ENCODE assay signal across 21 cellular contexts in genomic region chr10:101848408-101848807, GRCh38. TPM values are rescaled to one million over a fixed set of nuclear protein-coding genes. Genes with fewer than 3 reads are reported as not detected.
DNase-seq lines count a peak whose midpoint lies in the region; ATAC-seq, FAIRE-seq and TF ChIP-seq lines count a peak whose summit lies in the region.
"Had no signal": no experiment of that assay in that cellular context is flagged by ENCODE, and none has a peak within 500 bp of the region (broad histone marks: within the 10 kb centered on the region; RNA-seq: fewer than 3 reads in every experiment).

No MANE protein-coding gene starts in this region.

- no peaks in the 10 kb centered on the region for H3K36me3 ChIP-seq in GM23338 (ENCODE audit: insufficient read depth)
- H3K36me3 ChIP-seq: SJCRH30 had no signal

- ATAC-seq in GM23338 = no peak
- ATAC-seq in activated CD8-positive, alpha-beta T cell treated with anti-CD3 and anti-CD28 coated beads, Interleukin-2, amount 10 ng/mL, durations not matched to agents 7 days and 5 days = no peak
- ATAC-seq: body of pancreas, gastroesophageal sphincter, mucosa of descending colon had no signal

- no peak overlapping the region for H2AFZ ChIP-seq in GM23338

- H3K36me3 Mint-ChIP-seq in nephron progenitor cell (ENCODE audit: low read depth) = peaks cover 9% of the 10 kb centered on the region
- no peaks in the 10 kb centered on the region for H3K36me3 Mint-ChIP-seq in GM23338 (ENCODE audit: low read depth)
- no peaks in the 10 kb centered on the region for H3K36me3 Mint-ChIP-seq in activated CD8-positive, alpha-beta T cell treated with anti-CD3 and anti-CD28 coated beads, Interleukin-2, amount 10 ng/mL, durations not matched to agents 7 days and 5 days (ENCODE audit: low read depth)

- H3K9me3 Mint-ChIP-seq in nephron progenitor cell (no peaks in the 10 kb centered on the region), GM23338 (no peaks in the 10 kb centered on the region; the same call in 2 of the 3 replicates)
- H3K9me3 Mint-ChIP-seq in activated CD8-positive, alpha-beta T cell treated with anti-CD3 and anti-CD28 coated beads, Interleukin-2, amount 10 ng/mL, durations not matched to agents 7 days and 5 days (ENCODE audit: insufficient read depth) = no peaks in the 10 kb centered on the region
- H3K9me3 Mint-ChIP-seq: activated naive CD8-positive, alpha-beta T cell treated with anti-CD3 and anti-CD28 coated beads for 36 hours; activated T-helper 1 cell treated with anti-CD3 and anti-CD28 coated beads, Interleukin-12 subunit alpha, Interleukin-12 subunit beta, Interleukin-2, Interleukin-4 antibody, amounts not matched to agents 30 ng/mL and 10 ng/mL and 1 ng/mL, durations not matched to agents 14 hours and 24 hours and 36 hours; CD4-positive, alpha-beta memory T cell; T-helper 2 cell treated with Interferon-gamma antibody and Interleukin-4, amounts not matched to agents 5 μg/mL and 100 μg/mL, for 36 hours had no signal

- H3K27me3 Mint-ChIP-seq in nephron progenitor cell (ENCODE audit: low read depth, poor library complexity) (peaks cover 28% of the 10 kb centered on the region), GM23338 (ENCODE audit: insufficient read depth, low read depth, poor library complexity) (peaks cover 14% of the 10 kb centered on the region)
- H3K27me3 Mint-ChIP-seq in activated CD8-positive, alpha-beta T cell treated with anti-CD3 and anti-CD28 coated beads, Interleukin-2, amount 10 ng/mL, durations not matched to agents 7 days and 5 days (ENCODE audit: low read depth) = peaks cover 5% of the 10 kb centered on the region
- H3K27me3 Mint-ChIP-seq: CD4-positive, alpha-beta memory T cell had no signal

- H3K4me1 ChIP-seq in GM23338 (ENCODE audit: insufficient read depth) = peaks cover 7% of the 10 kb centered on the region
- H3K4me1 ChIP-seq: SJCRH30 had no signal

- H3K27ac ChIP-seq in GM23338 (ENCODE audit: low read depth) = no peak overlapping the region
- H3K27ac ChIP-seq: gastroesophageal sphincter, SJCRH30 had no signal

- FAIRE-seq in frontal cortex (lab: Jason Lieb, UNC) = no peak

- 0 out of 2 replicates have a peak, but pooled peaks cover 9% of the 10 kb centered on the region for H4K20me1 ChIP-seq in GM23338 (replicated peaks; ENCODE audit: insufficient read depth)

- H3K4me3 Mint-ChIP-seq in nephron progenitor cell (no peak overlapping the region), GM23338 (no peak overlapping the region; the same call in 2 of the 3 replicates)
- H3K4me3 Mint-ChIP-seq in activated CD8-positive, alpha-beta T cell treated with anti-CD3 and anti-CD28 coated beads, Interleukin-2, amount 10 ng/mL, durations not matched to agents 7 days and 5 days = no peak overlapping the region
- H3K4me3 Mint-ChIP-seq: activated naive CD8-positive, alpha-beta T cell treated with anti-CD3 and anti-CD28 coated beads for 36 hours; activated T-helper 1 cell treated with anti-CD3 and anti-CD28 coated beads, Interleukin-12 subunit alpha, Interleukin-12 subunit beta, Interleukin-2, Interleukin-4 antibody, amounts not matched to agents 30 ng/mL and 10 ng/mL and 1 ng/mL, durations not matched to agents 14 hours and 24 hours and 36 hours; CD4-positive, alpha-beta memory T cell; T-helper 2 cell treated with Interferon-gamma antibody and Interleukin-4, amounts not matched to agents 5 μg/mL and 100 μg/mL, for 36 hours had no signal

- TF ChIP-seq POLR2A in NB4 (IDR thresholded peaks at IDR 0.05; ENCODE audit: extremely low read depth, insufficient read length) = no peak

- peaks cover 6% of the 10 kb centered on the region; the same call in 1 of the 2 replicates for H3F3A ChIP-seq in GM23338 (replicated peaks; ENCODE audit: low read depth)

- no peak overlapping the region for H3K4me3 ChIP-seq in NB4 (ENCODE audit: low read depth, low read length)
- H3K4me3 ChIP-seq in choroid plexus epithelial cell (ENCODE audit: low read depth, low read length) = no peak overlapping the region
- H3K4me3 ChIP-seq in GM23338 = no peak overlapping the region
- H3K4me3 ChIP-seq: body of pancreas, gastroesophageal sphincter, mucosa of descending colon, SJCRH30 had no signal

- DNase-seq in CD1c-positive myeloid dendritic cell (ENCODE audit: extremely low spot score) (peak; percentile 43), NB4 (ENCODE audit: low read depth) (peak; percentile 54), choroid plexus epithelial cell (ENCODE audit: low read depth) (peak; percentile 28), nephron progenitor cell (no peak), NCI-H446 treated with DMSO at 0.1 percent for 48 hours (lab: John Stamatoyannopoulos, UW) (no peak), frontal cortex (ENCODE audit: low spot score in 2 of 2) (no peak), GM23338 (ENCODE audit: low spot score) (no peak)
- no peak for DNase-seq in activated CD8-positive, alpha-beta T cell treated with anti-CD3 and anti-CD28 coated beads, Interleukin-2, amount 10 ng/mL, durations not matched to agents 7 days and 5 days
- DNase-seq: ACHN; activated CD4-positive, CD25-positive, alpha-beta regulatory T cell; activated naive CD8-positive, alpha-beta T cell treated with anti-CD3 and anti-CD28 coated beads for 36 hours; CD4-positive, alpha-beta memory T cell; mucosa of descending colon; NCI-H1092 treated with DMSO at 0.1 percent for 48 hours; NCI-H524 treated with DMSO at 0.1 percent for 48 hours; SJCRH30; stimulated activated CD4-positive, alpha-beta T cell treated with anti-CD3 and anti-CD28 coated beads, Interleukin-15, amount 100 ng/mL, for 24 hours had no signal

- H3K4me2 ChIP-seq in GM23338 = no peak overlapping the region

- H3K27me3 ChIP-seq in GM23338 (ENCODE audit: insufficient read depth) = no peaks in the 10 kb centered on the region
- H3K27me3 ChIP-seq: body of pancreas, SJCRH30 had no signal

- H3K27ac Mint-ChIP-seq in nephron progenitor cell (peak overlapping the region; percentile 81), GM23338 (no peak overlapping the region; the same call in 1 of the 2 replicates)
- H3K27ac Mint-ChIP-seq in activated CD8-positive, alpha-beta T cell treated with anti-CD3 and anti-CD28 coated beads, Interleukin-2, amount 10 ng/mL, durations not matched to agents 7 days and 5 days = no peak overlapping the region
- H3K27ac Mint-ChIP-seq: activated naive CD8-positive, alpha-beta T cell treated with anti-CD3 and anti-CD28 coated beads for 36 hours; activated T-helper 1 cell treated with anti-CD3 and anti-CD28 coated beads, Interleukin-12 subunit alpha, Interleukin-12 subunit beta, Interleukin-2, Interleukin-4 antibody, amounts not matched to agents 30 ng/mL and 10 ng/mL and 1 ng/mL, durations not matched to agents 14 hours and 24 hours and 36 hours had no signal

- H3K4me1 Mint-ChIP-seq in nephron progenitor cell (peaks cover 58% of the 10 kb centered on the region), GM23338 (peaks cover 32% of the 10 kb centered on the region)
- peaks cover 16% of the 10 kb centered on the region for H3K4me1 Mint-ChIP-seq in activated CD8-positive, alpha-beta T cell treated with anti-CD3 and anti-CD28 coated beads, Interleukin-2, amount 10 ng/mL, durations not matched to agents 7 days and 5 days (ENCODE audit: low read depth)

- no peaks in the 10 kb centered on the region for H3K79me2 ChIP-seq in GM23338 (replicated peaks; ENCODE audit: insufficient read depth)

- POLR2A ChIA-PET in activated CD8-positive, alpha-beta T cell treated with anti-CD3 and anti-CD28 coated beads, Interleukin-2, amount 10 ng/mL, durations not matched to agents 7 days and 5 days (lab: Charles Lee) = no interaction called here

- no peaks in the 10 kb centered on the region; the same call in 1 of the 2 replicates for H3K9me2 ChIP-seq in GM23338 (ENCODE audit: insufficient read depth)

- TF ChIP-seq CTCF in NB4 (IDR thresholded peaks at IDR 0.05; ENCODE audit: low read depth, low read length) (no peak), choroid plexus epithelial cell (conservative IDR thresholded peaks at IDR 0.05; ENCODE audit: low read depth, low read length) (no peak), nephron progenitor cell (IDR thresholded peaks at IDR 0.05) (no peak), GM23338 (conservative IDR thresholded peaks at IDR 0.05; ENCODE audit: low read depth in 2 of 2) (no peak)

- CTCF ChIA-PET in activated CD8-positive, alpha-beta T cell treated with anti-CD3 and anti-CD28 coated beads, Interleukin-2, amount 10 ng/mL, durations not matched to agents 7 days and 5 days (lab: Charles Lee) = interaction anchor here (0.9 to 2.0 kb wide), 5 partner anchors 8 to 225 kb away, joined by 3 to 12 read pairs (median 3); no protein-coding TSS in a partner anchor

TF ChIP-seq in GM23338, 12 proteins besides CTCF, POLR2A, EP300 and RAD21 (continues in another document):
- no peak for TF ChIP-seq CREB1 (CRISPR knock-in tag; IDR thresholded peaks at IDR 0.05; ENCODE audit: low read depth)

RNA-seq across cellular contexts. Expression of gene KCNIP2, which starts 4.8 kb away (rescaled TPM):
- total RNA-seq in frontal cortex = 12.6 TPM
- total RNA-seq in GM23338 (2014; rRNA removed; shearing (Covaris generic)) = 2.2 and 2.9 TPM in 2 replicates
- polyA plus RNA-seq in GM23338 (2016; fragmentation: Nextera tagmentation; extraction: Ambion mirVana) = 2.2 and 2.6 TPM in 2 replicates
- total RNA-seq in activated CD8-positive, alpha-beta T cell treated with anti-CD3 and anti-CD28 coated beads, Interleukin-2, amount 10 ng/mL, durations not matched to agents 7 days and 5 days = 1 to 10 TPM; 1.9 to 2.7 TPM

RNA-seq across cellular contexts. Expression of gene OGA, which starts 30.2 kb away (rescaled TPM):
- total RNA-seq in frontal cortex = 407 TPM
- 112 and 131 TPM in 2 replicates for total RNA-seq in GM23338 (2014; rRNA removed; shearing (Covaris generic))
- polyA plus RNA-seq in GM23338 (2016; fragmentation: Nextera tagmentation; extraction: Ambion mirVana) = 68.1 and 68.4 TPM in 2 replicates
- 100 to 1,000 TPM; 122 to 129 TPM for total RNA-seq in activated CD8-positive, alpha-beta T cell treated with anti-CD3 and anti-CD28 coated beads, Interleukin-2, amount 10 ng/mL, durations not matched to agents 7 days and 5 days

Comparison
In these comparisons a context has a peak if more than half of its experiments do, and no peak if none do; other contexts are left out.
1. DNase-seq: peak in CD1c-positive myeloid dendritic cell (single experiment), NB4 (single experiment) and choroid plexus epithelial cell (single experiment); none in nephron progenitor cell (single experiment), NCI-H446 treated with DMSO at 0.1 percent for 48 hours (single experiment), frontal cortex (0 of 2), GM23338 (single experiment) and activated CD8-positive, alpha-beta T cell treated with anti-CD3 and anti-CD28 coated beads, Interleukin-2, amount 10 ng/mL, durations not matched to agents 7 days and 5 days (single experiment).